In genomic region chr17:2085648-2085949, GRCh38 we compare ENCODE assay signal across 10 cellular contexts. TPM values are rescaled to one million over a fixed set of nuclear protein-coding genes. Genes with fewer than 3 reads are reported as not detected.
A peak's percentile ranks its signal among the peaks of the same experiment; 100 is the strongest.
DNase-seq lines count a peak whose midpoint lies in the region; ATAC-seq, FAIRE-seq and TF ChIP-seq lines count a peak whose summit lies in the region.
"Had no signal": no experiment of that assay in that cellular context is flagged by ENCODE, and none has a peak within 500 bp of the region (broad histone marks: within the 10 kb centered on the region; RNA-seq: fewer than 3 reads in every experiment).

No MANE protein-coding gene starts in this region.

- H3K27ac ChIP-seq in A549 (no peak overlapping the region), neuronal stem cell (replicated peaks; ENCODE audit: low read length) (no peak overlapping the region)

- H3K79me1 ChIP-seq in neuronal stem cell (ENCODE audit: low read depth, low read length), result peaks cover 3% of the 10 kb centered on the region

- H3K4me2 ChIP-seq in A549, result 0 out of 3 replicates have a peak overlapping the region, but pooled peaks have one; percentile 48
- no peak overlapping the region for H3K4me2 ChIP-seq in neuronal stem cell (ENCODE audit: insufficient read depth, low read length, poor library complexity, severe bottlenecking)

- POLR2A ChIA-PET in A549 (lab: Yijun Ruan, JAX) (no interaction called here), WTC11 (lab: Charles Lee) (no interaction called here)

- H3K4me1 ChIP-seq in A549 (peaks cover 27% of the 10 kb centered on the region), neuronal stem cell (ENCODE audit: control insufficient read depth in 2 of 2, insufficient read depth in 1 of 2, low read depth in 1 of 2, low read length in 2 of 2) (peaks cover 0 to 4% of the 10 kb centered on the region in 2 donors)

- no peak overlapping the region for H3K14ac ChIP-seq in neuronal stem cell (ENCODE audit: low read length)

- H3K27me3 Mint-ChIP-seq in WTC11 (ENCODE audit: low read depth), result no peaks in the 10 kb centered on the region
- H3K27me3 Mint-ChIP-seq: B cell had no signal

- CTCF ChIA-PET in A549 (lab: Yijun Ruan, JAX), result interaction anchor here (0.7 to 9.1 kb wide), 8 partner anchors 9 to 159 kb away, joined by 3 to 55 read pairs (median 6); no protein-coding TSS in a partner anchor
- CTCF ChIA-PET in WTC11 (lab: Charles Lee), result interaction anchor here (1.5 to 2.6 kb wide), 3 partner anchors 10 to 30 kb away, joined by 6 to 8 read pairs (median 6); partner anchors contain the start of gene HIC1

- no peak overlapping the region for H2BK120ac ChIP-seq in neuronal stem cell (ENCODE audit: low read depth, low read length)

- ATAC-seq in A549 (no peak), WTC11 (no peak), HG03159 (IDR thresholded peaks at IDR 0.05; ENCODE audit: unreplicated experiment) (no peak)

- no peak overlapping the region for H3K4me3 Mint-ChIP-seq in WTC11
- H3K4me3 Mint-ChIP-seq: B cell had no signal

- H2BK5ac ChIP-seq in neuronal stem cell (ENCODE audit: low read length), result no peak overlapping the region

- H3K4me3 ChIP-seq in A549 (no peak overlapping the region), fibroblast of pulmonary artery (replicated peaks; ENCODE audit: low read depth, low read length) (no peak overlapping the region), neuronal stem cell (ENCODE audit: low read length in 2 of 2) (no peak overlapping the region)

- peak overlapping the region; percentile 40 for H3K9ac ChIP-seq in neuronal stem cell (ENCODE audit: low read depth, low read length, poor library complexity)

- no peak for TF ChIP-seq RAD21 in A549 (conservative IDR thresholded peaks at IDR 0.05 in 1 of 2, IDR thresholded peaks at IDR 0.05 in 1 of 2)

- no peak overlapping the region for H4K91ac ChIP-seq in neuronal stem cell (ENCODE audit: low read depth, low read length, poor library complexity)

- no peaks in the 10 kb centered on the region for H3K9me3 Mint-ChIP-seq in WTC11

- DNase-seq in A549 (ENCODE audit: low read depth in 1 of 2, low spot score in 1 of 2) (no peak), WTC11 (ENCODE audit: low spot score) (no peak), fibroblast of pulmonary artery (ENCODE audit: low read depth) (peak; percentile 78), neuronal stem cell (ENCODE audit: low spot score) (no peak), NCI-H2029 treated with DMSO at 0.1 percent for 48 hours (lab: John Stamatoyannopoulos, UW) (no peak), DMS53 (lab: John Stamatoyannopoulos, UW) (no peak), NCI-H510A treated with DMSO at 0.1 percent for 48 hours (lab: John Stamatoyannopoulos, UW) (no peak)
- DNase-seq: stimulated activated CD4-positive, alpha-beta T cell treated with anti-CD3 and anti-CD28 coated beads, Interleukin-4, amount 100 ng/mL, for 24 hours had no signal

- H3K4ac ChIP-seq in neuronal stem cell (ENCODE audit: low read length), result no peak overlapping the region

- whole genome bisulfite sequencing in A549 (ENCODE audit: missing lambda C conversion rate), result 78% methylated on average over 5 of the region's 5 CpGs
- no CpG with 5 or more reads among the region's 5 CpGs for WGBS in neuronal stem cell (ENCODE audit: extremely low coverage in 2 of 2, insufficient read length in 2 of 2, insufficient replicate concordance in 1 of 2), 2 donors

- H3K4me1 Mint-ChIP-seq in WTC11, result peaks cover 21% of the 10 kb centered on the region

- no peak overlapping the region for H3K23ac ChIP-seq in neuronal stem cell (ENCODE audit: low read depth, low read length, poor library complexity)

- TF ChIP-seq POLR2A in A549 (IDR thresholded peaks at IDR 0.05; ENCODE audit: low read length), result no peak

- H3K27ac Mint-ChIP-seq in WTC11, result peak overlapping the region; percentile 59; the same call in 1 of the 2 replicates
- H3K27ac Mint-ChIP-seq: B cell had no signal

- H4K8ac ChIP-seq in neuronal stem cell (ENCODE audit: low read depth, low read length), result no peak overlapping the region

- peaks cover 4% of the 10 kb centered on the region; the same call in 1 of the 2 replicates for H3K36me3 Mint-ChIP-seq in WTC11

- no peak overlapping the region for H3K18ac ChIP-seq in neuronal stem cell (ENCODE audit: low read length)

- TF ChIP-seq CTCF in A549 (IDR thresholded peaks at IDR 0.05) (no peak), WTC11 (IDR thresholded peaks at IDR 0.05) (no peak), fibroblast of pulmonary artery (IDR thresholded peaks at IDR 0.05; ENCODE audit: low read length, missing control alignments) (no peak)

- no peak overlapping the region for H2AFZ ChIP-seq in neuronal stem cell (ENCODE audit: low read length)

- H2BK12ac ChIP-seq in neuronal stem cell (ENCODE audit: low read length), result no peak overlapping the region

- no peaks in the 10 kb centered on the region for H3K9me3 ChIP-seq in A549
- no peaks in the 10 kb centered on the region for H3K9me3 ChIP-seq in neuronal stem cell (replicated peaks in 1 of 2; ENCODE audit: control insufficient read depth in 2 of 2, insufficient read depth in 1 of 2, low read depth in 1 of 2, low read length in 2 of 2)

- no peak overlapping the region for H2BK15ac ChIP-seq in neuronal stem cell (ENCODE audit: low read length)

- H2AK5ac ChIP-seq in neuronal stem cell (ENCODE audit: low read depth, low read length), result no peak overlapping the region

- no peak for TF ChIP-seq EP300 in A549 (IDR thresholded peaks at IDR 0.05)

- H3K36me3 ChIP-seq in neuronal stem cell (replicated peaks in 1 of 2; ENCODE audit: control insufficient read depth in 2 of 2, insufficient read depth in 2 of 2, low read length in 2 of 2), result peaks cover 18 to 50% of the 10 kb centered on the region in 2 donors

- peaks cover 0 to 2% (median 0%) of the 10 kb centered on the region in 3 experiments for H3K27me3 ChIP-seq in neuronal stem cell (ENCODE audit: control insufficient read depth in 3 of 3, insufficient read depth in 3 of 3, low read depth in 1 of 3, low read length in 3 of 3)

- no peak for FAIRE-seq in A549 (lab: Jason Lieb, UNC)

TF ChIP-seq in A549, 52 proteins besides CTCF, POLR2A, EP300 and RAD21 (continues in another document):
- TF ChIP-seq EHMT2 (IDR thresholded peaks at IDR 0.05; ENCODE audit: low read depth) (no peak), ZFP36 (IDR thresholded peaks at IDR 0.05; ENCODE audit: borderline replicate concordance, partially characterized antibody) (no peak), HOXB13 (CRISPR knock-in tag; IDR thresholded peaks at IDR 0.05; ENCODE audit: low read depth) (no peak), FOSL2 (IDR thresholded peaks at IDR 0.05) (no peak), FOSL2 (CRISPR knock-in tag; IDR thresholded peaks at IDR 0.05) (no peak), HES2 (IDR thresholded peaks at IDR 0.05) (no peak), NFE2L2 (conservative IDR thresholded peaks at IDR 0.05; ENCODE audit: low read length) (no peak), FOXS1 (CRISPR knock-in tag; IDR thresholded peaks at IDR 0.05) (no peak), RARB (CRISPR knock-in tag; IDR thresholded peaks at IDR 0.05) (no peak), PHF8 (IDR thresholded peaks at IDR 0.05; ENCODE audit: borderline replicate concordance, low read depth) (no peak)

TF ChIP-seq in WTC11, 78 proteins besides CTCF, POLR2A, EP300 and RAD21 (continues in another document):
- TF ChIP-seq USF2 (CRISPR knock-in tag; IDR thresholded peaks at IDR 0.05), result no peak
- TF ChIP-seq E2F4 (CRISPR knock-in tag; IDR thresholded peaks at IDR 0.05; ENCODE audit: borderline replicate concordance, low read depth), result no peak

RNA-seq across cellular contexts. Expression of gene HIC1, which starts 30.7 kb away (rescaled TPM):
- 0.13 and 0.28 TPM in 2 replicates for polyA plus RNA-seq in A549 (2011; rRNA removed)
- polyA plus RNA-seq in A549 (2012; cell fraction: cytosol; rRNA removed), result 0.37 and 0.43 TPM in 2 replicates
- 1.7 and 2.1 TPM in 2 replicates for polyA plus RNA-seq in A549 (2012; cell fraction: nucleus; rRNA removed)
- 0.70 to 1.5 TPM (median 1.3 TPM) in 3 replicates for polyA plus RNA-seq in A549 (2017; fragmentation: RNase III; extraction: RNeasy Plus Mini Kit Qiagen cat#74134 plus additional on column Dnase treatment)
- 0.29 and 0.58 TPM in 2 replicates for polyA minus RNA-seq in A549 (2011; rRNA and poly(A)+ RNA removed)
- total RNA-seq in WTC11 (2021), result 0.37 to 0.46 TPM (median 0.39 TPM) in 3 replicates
- 0.08 TPM for polyA plus RNA-seq in neuronal stem cell (2013, experiment 1 of 2)
- polyA plus RNA-seq in neuronal stem cell (2013, experiment 2 of 2), result 0.04 TPM

RNA-seq across cellular contexts. Expression of gene OVCA2, which starts 43.8 kb away (rescaled TPM):
- 66.3 and 73.1 TPM in 2 replicates for polyA plus RNA-seq in A549 (2011; rRNA removed)
- polyA plus RNA-seq in A549 (2012; cell fraction: cytosol; rRNA removed), result 77.8 and 108 TPM in 2 replicates
- polyA plus RNA-seq in A549 (2012; cell fraction: nucleus; rRNA removed), result 46.6 and 48.1 TPM in 2 replicates
- polyA plus RNA-seq in A549 (2017; fragmentation: RNase III; extraction: RNeasy Plus Mini Kit Qiagen cat#74134 plus additional on column Dnase treatment), result 54.3 to 56.6 TPM (median 54.6 TPM) in 3 replicates
- polyA minus RNA-seq in A549 (2011; rRNA and poly(A)+ RNA removed), result 60.6 and 72.6 TPM in 2 replicates
- total RNA-seq in WTC11 (2021), result 18.4 to 23.5 TPM (median 20.5 TPM) in 3 replicates
- polyA plus RNA-seq in neuronal stem cell (2013, experiment 1 of 2), result 13.9 TPM
- 14.2 TPM for polyA plus RNA-seq in neuronal stem cell (2013, experiment 2 of 2)

RNA-seq across cellular contexts. Expression of gene DPH1, which starts 55.6 kb away (rescaled TPM):
- 25.5 and 33.0 TPM in 2 replicates for polyA plus RNA-seq in A549 (2011; rRNA removed)
- 44.9 and 53.6 TPM in 2 replicates for polyA plus RNA-seq in A549 (2012; cell fraction: cytosol; rRNA removed)
- 178 and 193 TPM in 2 replicates for polyA plus RNA-seq in A549 (2012; cell fraction: nucleus; rRNA removed)
- 33.6 to 42.4 TPM (median 34.4 TPM) in 3 replicates for polyA plus RNA-seq in A549 (2017; fragmentation: RNase III; extraction: RNeasy Plus Mini Kit Qiagen cat#74134 plus additional on column Dnase treatment)
- polyA minus RNA-seq in A549 (2011; rRNA and poly(A)+ RNA removed), result 52.9 and 61.5 TPM in 2 replicates
- total RNA-seq in WTC11 (2021), result 29.5 to 43.2 TPM (median 33.0 TPM) in 3 replicates
- polyA plus RNA-seq in neuronal stem cell (2013, experiment 1 of 2), result 19.6 TPM
- polyA plus RNA-seq in neuronal stem cell (2013, experiment 2 of 2), result 18.0 TPM
